1 cellular context compared by ENCODE assay signal in the genomic region with DNA sequence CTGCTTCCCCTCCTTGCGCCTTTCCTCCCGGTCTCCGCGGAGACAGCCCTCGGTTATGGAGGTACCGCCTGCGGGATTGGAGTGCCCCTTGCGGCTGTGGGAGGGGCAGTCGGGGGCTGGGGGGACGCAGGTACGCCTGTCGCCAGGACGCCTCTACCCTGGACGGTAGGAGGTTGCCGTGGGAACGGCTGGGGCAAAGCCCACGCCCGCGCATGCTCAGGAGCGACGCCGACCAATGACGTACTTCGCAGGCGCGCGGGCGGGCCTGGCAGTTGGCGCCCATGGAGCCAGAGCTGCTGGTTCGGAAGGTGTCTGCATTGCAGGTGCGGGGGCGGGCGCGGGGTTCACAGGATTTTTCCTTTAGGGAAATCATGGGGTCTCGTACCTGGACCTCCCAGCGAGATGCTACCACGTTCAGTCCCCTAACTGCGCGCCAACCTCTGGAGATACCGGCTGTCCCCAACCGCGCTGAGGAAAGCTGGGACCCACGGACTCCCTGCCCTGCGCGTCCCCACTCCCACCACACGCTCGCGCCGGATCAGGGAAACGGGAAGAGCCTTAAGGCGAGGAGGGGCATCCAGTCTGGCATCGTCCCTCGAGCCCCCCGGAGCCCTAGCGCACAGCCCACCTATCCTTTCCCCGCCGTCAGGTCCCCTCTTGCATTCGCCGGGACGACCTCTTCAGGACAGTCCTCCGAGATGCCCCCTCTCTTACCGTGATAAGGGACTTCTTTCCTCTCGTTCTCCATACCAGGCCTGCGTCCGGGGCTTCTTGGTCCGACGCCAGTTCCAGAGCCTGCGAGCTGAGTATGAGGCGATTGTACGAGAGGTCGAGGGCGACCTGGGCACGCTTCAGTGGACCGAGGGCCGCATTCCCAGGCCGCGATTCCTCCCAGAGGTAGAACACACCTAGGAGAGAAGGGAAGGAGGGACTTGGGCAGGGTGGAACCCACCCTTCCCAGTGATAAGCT.
TF ChIP-seq lines count a peak whose summit lies in the region.

A gene (plus strand): TSS at position 271 of the 970 bp plus-strand sequence. CDS start 11 bp downstream, at position 282.

TF ChIP-seq in HepG2, 621 proteins besides CTCF, POLR2A, EP300 and RAD21 (continued from another document):
- TF ChIP-seq, protein P1, sequence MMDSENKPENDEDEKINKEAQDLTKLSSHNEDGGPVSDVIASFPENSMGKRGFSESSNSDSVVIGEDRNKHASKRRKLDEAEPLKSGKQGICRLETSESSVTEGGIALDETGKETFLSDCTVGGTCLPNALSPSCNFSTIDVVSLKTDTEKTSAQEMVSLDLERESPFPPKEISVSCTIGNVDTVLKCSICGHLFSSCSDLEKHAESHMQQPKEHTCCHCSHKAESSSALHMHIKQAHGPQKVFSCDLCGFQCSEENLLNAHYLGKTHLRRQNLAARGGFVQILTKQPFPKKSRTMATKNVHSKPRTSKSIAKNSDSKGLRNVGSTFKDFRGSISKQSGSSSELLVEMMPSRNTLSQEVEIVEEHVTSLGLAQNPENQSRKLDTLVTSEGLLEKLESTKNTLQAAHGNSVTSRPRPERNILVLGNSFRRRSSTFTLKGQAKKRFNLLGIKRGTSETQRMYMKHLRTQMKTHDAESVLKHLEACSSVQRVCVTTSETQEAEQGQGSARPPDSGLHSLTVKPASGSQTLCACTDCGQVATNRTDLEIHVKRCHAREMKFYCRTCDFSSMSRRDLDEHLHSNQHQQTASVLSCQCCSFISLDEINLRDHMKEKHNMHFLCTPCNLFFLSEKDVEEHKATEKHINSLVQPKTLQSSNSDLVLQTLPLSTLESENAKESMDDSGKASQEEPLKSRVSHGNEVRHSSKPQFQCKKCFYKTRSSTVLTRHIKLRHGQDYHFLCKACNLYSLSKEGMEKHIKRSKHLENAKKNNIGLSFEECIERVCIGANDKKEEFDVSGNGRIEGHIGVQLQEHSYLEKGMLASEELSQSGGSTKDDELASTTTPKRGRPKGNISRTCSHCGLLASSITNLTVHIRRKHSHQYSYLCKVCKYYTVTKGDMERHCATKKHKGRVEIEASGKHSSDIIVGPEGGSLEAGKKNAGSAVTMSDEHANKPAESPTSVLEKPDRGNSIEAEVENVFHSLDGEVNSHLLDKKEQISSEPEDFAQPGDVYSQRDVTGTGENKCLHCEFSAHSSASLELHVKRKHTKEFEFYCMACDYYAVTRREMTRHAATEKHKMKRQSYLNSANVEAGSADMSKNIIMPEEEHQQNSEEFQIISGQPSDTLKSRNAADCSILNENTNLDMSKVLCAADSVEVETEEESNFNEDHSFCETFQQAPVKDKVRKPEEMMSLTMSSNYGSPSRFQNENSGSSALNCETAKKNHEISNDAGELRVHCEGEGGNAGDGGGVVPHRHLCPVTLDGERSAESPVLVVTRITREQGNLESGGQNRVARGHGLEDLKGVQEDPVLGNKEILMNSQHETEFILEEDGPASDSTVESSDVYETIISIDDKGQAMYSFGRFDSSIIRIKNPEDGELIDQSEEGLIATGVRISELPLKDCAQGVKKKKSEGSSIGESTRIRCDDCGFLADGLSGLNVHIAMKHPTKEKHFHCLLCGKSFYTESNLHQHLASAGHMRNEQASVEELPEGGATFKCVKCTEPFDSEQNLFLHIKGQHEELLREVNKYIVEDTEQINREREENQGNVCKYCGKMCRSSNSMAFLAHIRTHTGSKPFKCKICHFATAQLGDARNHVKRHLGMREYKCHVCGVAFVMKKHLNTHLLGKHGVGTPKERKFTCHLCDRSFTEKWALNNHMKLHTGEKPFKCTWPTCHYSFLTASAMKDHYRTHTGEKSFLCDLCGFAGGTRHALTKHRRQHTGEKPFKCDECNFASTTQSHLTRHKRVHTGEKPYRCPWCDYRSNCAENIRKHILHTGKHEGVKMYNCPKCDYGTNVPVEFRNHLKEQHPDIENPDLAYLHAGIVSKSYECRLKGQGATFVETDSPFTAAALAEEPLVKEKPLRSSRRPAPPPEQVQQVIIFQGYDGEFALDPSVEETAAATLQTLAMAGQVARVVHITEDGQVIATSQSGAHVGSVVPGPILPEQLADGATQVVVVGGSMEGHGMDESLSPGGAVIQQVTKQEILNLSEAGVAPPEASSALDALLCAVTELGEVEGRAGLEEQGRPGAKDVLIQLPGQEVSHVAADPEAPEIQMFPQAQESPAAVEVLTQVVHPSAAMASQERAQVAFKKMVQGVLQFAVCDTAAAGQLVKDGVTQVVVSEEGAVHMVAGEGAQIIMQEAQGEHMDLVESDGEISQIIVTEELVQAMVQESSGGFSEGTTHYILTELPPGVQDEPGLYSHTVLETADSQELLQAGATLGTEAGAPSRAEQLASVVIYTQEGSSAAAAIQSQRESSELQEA (CRISPR knock-in tag; IDR thresholded peaks at IDR 0.05; ENCODE audit: not compliant biosample characterization), result no peak
- TF ChIP-seq, protein P2, sequence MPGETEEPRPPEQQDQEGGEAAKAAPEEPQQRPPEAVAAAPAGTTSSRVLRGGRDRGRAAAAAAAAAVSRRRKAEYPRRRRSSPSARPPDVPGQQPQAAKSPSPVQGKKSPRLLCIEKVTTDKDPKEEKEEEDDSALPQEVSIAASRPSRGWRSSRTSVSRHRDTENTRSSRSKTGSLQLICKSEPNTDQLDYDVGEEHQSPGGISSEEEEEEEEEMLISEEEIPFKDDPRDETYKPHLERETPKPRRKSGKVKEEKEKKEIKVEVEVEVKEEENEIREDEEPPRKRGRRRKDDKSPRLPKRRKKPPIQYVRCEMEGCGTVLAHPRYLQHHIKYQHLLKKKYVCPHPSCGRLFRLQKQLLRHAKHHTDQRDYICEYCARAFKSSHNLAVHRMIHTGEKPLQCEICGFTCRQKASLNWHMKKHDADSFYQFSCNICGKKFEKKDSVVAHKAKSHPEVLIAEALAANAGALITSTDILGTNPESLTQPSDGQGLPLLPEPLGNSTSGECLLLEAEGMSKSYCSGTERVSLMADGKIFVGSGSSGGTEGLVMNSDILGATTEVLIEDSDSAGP (CRISPR knock-in tag; IDR thresholded peaks at IDR 0.05; ENCODE audit: borderline replicate concordance), result peak; percentile 74; the same call in 1 of the 2 replicates
- TF ChIP-seq, protein P3, sequence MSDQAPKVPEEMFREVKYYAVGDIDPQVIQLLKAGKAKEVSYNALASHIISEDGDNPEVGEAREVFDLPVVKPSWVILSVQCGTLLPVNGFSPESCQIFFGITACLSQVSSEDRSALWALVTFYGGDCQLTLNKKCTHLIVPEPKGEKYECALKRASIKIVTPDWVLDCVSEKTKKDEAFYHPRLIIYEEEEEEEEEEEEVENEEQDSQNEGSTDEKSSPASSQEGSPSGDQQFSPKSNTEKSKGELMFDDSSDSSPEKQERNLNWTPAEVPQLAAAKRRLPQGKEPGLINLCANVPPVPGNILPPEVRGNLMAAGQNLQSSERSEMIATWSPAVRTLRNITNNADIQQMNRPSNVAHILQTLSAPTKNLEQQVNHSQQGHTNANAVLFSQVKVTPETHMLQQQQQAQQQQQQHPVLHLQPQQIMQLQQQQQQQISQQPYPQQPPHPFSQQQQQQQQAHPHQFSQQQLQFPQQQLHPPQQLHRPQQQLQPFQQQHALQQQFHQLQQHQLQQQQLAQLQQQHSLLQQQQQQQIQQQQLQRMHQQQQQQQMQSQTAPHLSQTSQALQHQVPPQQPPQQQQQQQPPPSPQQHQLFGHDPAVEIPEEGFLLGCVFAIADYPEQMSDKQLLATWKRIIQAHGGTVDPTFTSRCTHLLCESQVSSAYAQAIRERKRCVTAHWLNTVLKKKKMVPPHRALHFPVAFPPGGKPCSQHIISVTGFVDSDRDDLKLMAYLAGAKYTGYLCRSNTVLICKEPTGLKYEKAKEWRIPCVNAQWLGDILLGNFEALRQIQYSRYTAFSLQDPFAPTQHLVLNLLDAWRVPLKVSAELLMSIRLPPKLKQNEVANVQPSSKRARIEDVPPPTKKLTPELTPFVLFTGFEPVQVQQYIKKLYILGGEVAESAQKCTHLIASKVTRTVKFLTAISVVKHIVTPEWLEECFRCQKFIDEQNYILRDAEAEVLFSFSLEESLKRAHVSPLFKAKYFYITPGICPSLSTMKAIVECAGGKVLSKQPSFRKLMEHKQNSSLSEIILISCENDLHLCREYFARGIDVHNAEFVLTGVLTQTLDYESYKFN (CRISPR knock-in tag; conservative IDR thresholded peaks at IDR 0.05), result no peak
- TF ChIP-seq ZNF724P (CRISPR knock-in tag; IDR thresholded peaks at IDR 0.05; ENCODE audit: borderline replicate concordance) (peak; percentile 80; the same call in 1 of the 2 replicates), PHF5A (CRISPR knock-in tag; IDR thresholded peaks at IDR 0.05; ENCODE audit: low read depth, unreplicated experiment) (no peak)
